Comparison of ENCODE assay signal across 16 cellular contexts in genomic region chr2:158755310-158755709, GRCh38. TPM values are rescaled to one million over a fixed set of nuclear protein-coding genes. Genes with fewer than 3 reads are reported as not detected.
DNase-seq lines count a peak whose midpoint lies in the region; ATAC-seq, FAIRE-seq and TF ChIP-seq lines count a peak whose summit lies in the region.
"Had no signal": no experiment of that assay in that cellular context is flagged by ENCODE, and none has a peak within 500 bp of the region (broad histone marks: within the 10 kb centered on the region; RNA-seq: fewer than 3 reads in every experiment).

No MANE protein-coding gene starts in this region.

- H3K36me3 ChIP-seq in HepG2 (replicated peaks in 1 of 2; ENCODE audit: control insufficient read depth in 1 of 2, insufficient read depth in 2 of 2, low read length in 2 of 2) (no peaks in the 10 kb centered on the region), right lobe of liver (no peaks in the 10 kb centered on the region), thyroid gland (no peaks in the 10 kb centered on the region)

- TF ChIP-seq POLR2A in HepG2 (IDR thresholded peaks at IDR 0.05; ENCODE audit: insufficient read depth in 1 of 2, low read depth in 2 of 2, low read length in 2 of 2) (no peak), right lobe of liver (IDR thresholded peaks at IDR 0.05) (no peak), thyroid gland (IDR thresholded peaks at IDR 0.05) (no peak)

- no peaks in the 10 kb centered on the region for H3K79me2 ChIP-seq in HepG2 (ENCODE audit: insufficient read depth, low read length)

- no peak overlapping the region for H3K4me2 ChIP-seq in HepG2 (ENCODE audit: low read depth, low read length)

- TF ChIP-seq EP300 in HepG2 (IDR thresholded peaks at IDR 0.05; ENCODE audit: low read depth in 2 of 2, low read length in 2 of 2) (no peak), HepG2 (CRISPR knock-in tag; IDR thresholded peaks at IDR 0.05; ENCODE audit: borderline replicate concordance) (no peak)

- no peaks in the 10 kb centered on the region for H4K20me1 ChIP-seq in HepG2 (ENCODE audit: insufficient read depth, low read length)

- H3K27ac ChIP-seq in HepG2 (ENCODE audit: extremely low read length, insufficient read depth, low read length) (no peak overlapping the region), right lobe of liver (no peak overlapping the region), thyroid gland (no peak overlapping the region)

- H2AFZ ChIP-seq in HepG2 (ENCODE audit: low read length), result no peak overlapping the region

- DNase-seq in HepG2 (ENCODE audit: low spot score) (peak; percentile 22), right lobe of liver (no peak), KBM-7 (peak; percentile 2), epithelial cell of esophagus (ENCODE audit: low read depth) (peak; percentile 45), thyroid gland (no peak)
- no peak for DNase-seq in stimulated activated naive CD8-positive, alpha-beta T cell treated with anti-CD3 and anti-CD28 coated beads, Interleukin-15, Interleukin-2, amounts not matched to agents 100 U/mL and 50 U/mL, for 24 hours
- DNase-seq: CD8-positive, alpha-beta memory T cell; NCI-H2029; NCI-H2227 treated with DMSO at 0.1 percent for 48 hours; NK-92 treated with Interleukin-12 subunit alpha and Interleukin-12 subunit beta, amount 100 ng/mL, for 24 hours; PC-3 had no signal

- no peak overlapping the region for H3K9ac ChIP-seq in HepG2 (ENCODE audit: insufficient read depth, low read depth, low read length)

- ATAC-seq in HepG2 (no peak), right lobe of liver (no peak), HG02870 (IDR thresholded peaks at IDR 0.05; ENCODE audit: unreplicated experiment) (no peak)
- ATAC-seq in stimulated activated naive CD8-positive, alpha-beta T cell treated with anti-CD3 and anti-CD28 coated beads, Interleukin-15, Interleukin-2, amounts not matched to agents 100 U/mL and 50 U/mL, for 24 hours, result no peak
- ATAC-seq: PC-3 had no signal

- FAIRE-seq in HepG2 (lab: Jason Lieb, UNC), result no peak

- no peak for TF ChIP-seq CTCF in HepG2 (CRISPR knock-in tag; IDR thresholded peaks at IDR 0.05)
- TF ChIP-seq CTCF in right lobe of liver (IDR thresholded peaks at IDR 0.05), result no peak
- TF ChIP-seq CTCF in epithelial cell of esophagus (IDR thresholded peaks at IDR 0.05; ENCODE audit: insufficient read depth, low read depth, low read length, missing control alignments), result no peak
- no peak for TF ChIP-seq CTCF in thyroid gland (IDR thresholded peaks at IDR 0.05)

- peaks cover 0 to 16% of the 10 kb centered on the region in 2 experiments; a peak in 3 of 5 replicates for H3K27me3 ChIP-seq in HepG2 (ENCODE audit: control insufficient read depth in 1 of 2, insufficient read depth in 2 of 2, low read length in 2 of 2)
- no peaks in the 10 kb centered on the region for H3K27me3 ChIP-seq in right lobe of liver
- H3K27me3 ChIP-seq in thyroid gland, result no peaks in the 10 kb centered on the region

- 43% methylated on average over 2 of the region's 2 CpGs for WGBS in HepG2 (ENCODE audit: low lambda C conversion rate)
- 76% methylated on average over 2 of the region's 2 CpGs for WGBS in right lobe of liver (ENCODE audit: insufficient coverage, low coverage, low lambda C conversion rate, missing lambda C conversion rate)
- WGBS in thyroid gland, 2 donors, result 86 to 88% methylated on average over 2 of the region's 2 CpGs

- H3K9me3 ChIP-seq in HepG2 (ENCODE audit: low read length) (no peaks in the 10 kb centered on the region), right lobe of liver (no peaks in the 10 kb centered on the region), thyroid gland (no peaks in the 10 kb centered on the region)

- intact Hi-C loops in HepG2 (cut with micrococcal nuclease; ENCODE audit: unreplicated experiment), result loop anchor here (10.0 kb wide), 1 partner anchor 981 kb away; no protein-coding TSS in a partner anchor
- intact Hi-C loops in right lobe of liver (cut with DNase I), result no loop called here
- intact Hi-C loops in thyroid gland (cut with DNase I), result no loop called here

- BruUV-seq in HepG2 (replicated peaks; lab: Mats Ljungman, UMichigan), result no TSS peak

- H3K4me3 ChIP-seq in HepG2 (replicated peaks in 1 of 3; ENCODE audit: insufficient read depth in 1 of 3, low read depth in 2 of 3, low read length in 3 of 3) (no peak overlapping the region), right lobe of liver (no peak overlapping the region), epithelial cell of esophagus (ENCODE audit: low read length) (no peak overlapping the region), thyroid gland (replicated peaks in 1 of 3) (no peak overlapping the region)

- POLR2A ChIA-PET in HepG2 (lab: Yijun Ruan, JAX), result no interaction called here

- CTCF ChIA-PET in HepG2 (lab: Yijun Ruan, JAX; ENCODE audit: low intra/inter-chr PET ratio, low total read pairs), result no interaction called here

- in situ Hi-C loops in HepG2 (cut with HindIII; ENCODE audit: extremely low pct_ligation_motif_present, low pct_unique_long_range_greater_than_20kb) (no loop called here), KBM-7 (cut with MboI; ENCODE audit: low pct_unique_long_range_greater_than_20kb, low sequenced_read_pairs) (no loop called here)

- H3K4me1 ChIP-seq in HepG2 (ENCODE audit: insufficient read depth, low read length), result peaks cover 7% of the 10 kb centered on the region; the same call in 1 of the 2 replicates
- no peaks in the 10 kb centered on the region for H3K4me1 ChIP-seq in right lobe of liver
- H3K4me1 ChIP-seq in thyroid gland, result no peaks in the 10 kb centered on the region

- TF ChIP-seq RAD21 in HepG2 (CRISPR knock-in tag; IDR thresholded peaks at IDR 0.05), result no peak

TF ChIP-seq in HepG2, 621 proteins besides CTCF, POLR2A, EP300 and RAD21 (continues in another document):
- TF ChIP-seq BCLAF1 (IDR thresholded peaks at IDR 0.05), result no peak
- TF ChIP-seq ZNF264 (CRISPR knock-in tag; IDR thresholded peaks at IDR 0.05), result no peak
- no peak for TF ChIP-seq ZNF460 (CRISPR knock-in tag; IDR thresholded peaks at IDR 0.05; ENCODE audit: borderline replicate concordance)
- no peak for TF ChIP-seq ZIK1 (CRISPR knock-in tag; IDR thresholded peaks at IDR 0.05; ENCODE audit: borderline replicate concordance, low read depth)
- TF ChIP-seq CREBL2 (CRISPR knock-in tag; IDR thresholded peaks at IDR 0.05; ENCODE audit: borderline replicate concordance), result no peak
- no peak for TF ChIP-seq ELF4 (CRISPR knock-in tag; IDR thresholded peaks at IDR 0.05; ENCODE audit: borderline replicate concordance)
- TF ChIP-seq JDP2 (CRISPR knock-in tag; IDR thresholded peaks at IDR 0.05; ENCODE audit: borderline replicate concordance), result no peak

RNA-seq across cellular contexts. Expression of gene DAPL1, which starts 39.8 kb away (rescaled TPM):
- total RNA-seq in HepG2 (2016; rRNA removed; fragmentation: Illumina TruSeq; extraction: Trizol) (not detected in 2 replicates), right lobe of liver (not detected), thyroid gland (10 to 100 TPM; 12.3 to 68.9 (median 28.1) TPM)
- not detected in 2 replicates for total RNA-seq in HepG2 (2016; cell fraction: cytosol; rRNA removed; fragmentation: Illumina TruSeq; extraction: Trizol; ENCODE audit: low read depth)
- total RNA-seq in HepG2 (2016; cell fraction: insoluble cytoplasmic fraction; rRNA removed; fragmentation: Illumina TruSeq; extraction: Trizol), result not detected in 2 replicates
- not detected in 2 replicates for total RNA-seq in HepG2 (2016; cell fraction: membrane; rRNA removed; fragmentation: Illumina TruSeq; extraction: Trizol)
- total RNA-seq in HepG2 (2016; cell fraction: nucleus; rRNA removed; fragmentation: Illumina TruSeq; extraction: Trizol), result not detected in 2 replicates
- not detected in 2 replicates for polyA plus RNA-seq in HepG2 (2011; rRNA removed)
- polyA plus RNA-seq in HepG2 (2011; cell fraction: cytosol; rRNA removed), result not detected in 2 replicates
- polyA plus RNA-seq in HepG2 (2011; cell fraction: nucleus; rRNA removed), result not detected in 2 replicates
- polyA plus RNA-seq in HepG2 (2012), result not detected in 2 replicates
- polyA plus RNA-seq in HepG2 (2016; cell fraction: cytosol; fragmentation: Illumina TruSeq; extraction: Trizol; ENCODE audit: low read depth), result not detected in 2 replicates
- not detected in 2 replicates for polyA plus RNA-seq in HepG2 (2016; cell fraction: insoluble cytoplasmic fraction; fragmentation: Illumina TruSeq; extraction: Trizol; ENCODE audit: low read depth)
- polyA plus RNA-seq in HepG2 (2016; cell fraction: membrane; fragmentation: Illumina TruSeq; extraction: Trizol; ENCODE audit: low read depth), result not detected in 2 replicates
- not detected in 2 replicates for polyA plus RNA-seq in HepG2 (2016; cell fraction: nucleus; fragmentation: Illumina TruSeq; extraction: Trizol; ENCODE audit: insufficient read depth, low read depth)
- not detected in 2 replicates for polyA minus RNA-seq in HepG2 (2011; rRNA and poly(A)+ RNA removed; ENCODE audit: low replicate concordance)
- not detected in 2 replicates for polyA minus RNA-seq in HepG2 (2011; cell fraction: cytosol; rRNA and poly(A)+ RNA removed)
- not detected in 2 replicates for polyA minus RNA-seq in HepG2 (2011; cell fraction: nucleus; rRNA and poly(A)+ RNA removed)
- total RNA-seq: CD8-positive, alpha-beta memory T cell; Daoy; H9; PC-3 had no signal
- polyA plus RNA-seq: AG04450; BJ; CD8-positive, alpha-beta memory T cell had no signal

Comparison
In these comparisons a context has a peak if more than half of its experiments do, and no peak if none do; other contexts are left out.
1. DNase-seq: peak in HepG2 (single experiment), KBM-7 (single experiment) and epithelial cell of esophagus (single experiment); none in right lobe of liver (0 of 3), stimulated activated naive CD8-positive, alpha-beta T cell treated with anti-CD3 and anti-CD28 coated beads, Interleukin-15, Interleukin-2, amounts not matched to agents 100 U/mL and 50 U/mL, for 24 hours (single experiment) and thyroid gland (0 of 2).
2. RNA of gene DAPL1, which starts 39.8 kb away (total RNA-seq): 12.3 to 68.9 TPM in thyroid gland; not detected in HepG2 and not detected in right lobe of liver; every median in the first group is over 10 times any median in the second.